Comparison of ENCODE assay signal across 16 cellular contexts in the genomic region with DNA sequence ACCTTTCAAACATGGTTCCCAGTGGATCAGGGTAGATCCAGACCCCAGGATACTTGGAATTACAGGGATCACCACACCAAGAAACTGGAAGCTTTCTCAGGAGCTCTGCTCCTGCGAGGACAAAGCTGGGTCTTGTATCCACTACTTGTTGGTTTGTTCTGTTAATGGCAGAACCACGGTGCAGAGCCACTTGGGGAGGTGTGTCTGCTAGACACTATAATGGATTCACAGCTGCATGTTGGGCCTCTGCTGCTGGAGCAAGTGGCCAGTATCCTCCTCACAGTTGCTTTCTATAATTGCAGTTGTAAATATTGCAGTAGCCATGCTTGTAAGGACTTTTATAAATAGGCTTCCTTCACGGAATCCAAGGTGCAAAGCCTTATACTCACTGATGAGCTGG.
"Had no signal": no experiment of that assay in that cellular context is flagged by ENCODE, and none has a peak within 500 bp of the region (broad histone marks: within the 10 kb centered on the region; RNA-seq: fewer than 3 reads in every experiment).

No MANE protein-coding gene starts in this region.

- DNase-seq: activated CD4-positive, alpha-beta T cell treated with anti-CD3 and anti-CD28 coated beads, Interleukin-2, amount 10 ng/mL, durations not matched to agents 24 days and 14 days; activated CD4-positive, CD25-positive, alpha-beta regulatory T cell; activated gamma-delta T cell; body of pancreas; central memory CD4-positive, alpha-beta T cell; colonic mucosa; esophagus squamous epithelium; glutamatergic neuron; lower lobe of right lung; stimulated activated CD4-positive, alpha-beta T cell treated with anti-CD3 and anti-CD28 coated beads, Interleukin-2, amount 100 ng/mL, for 48 hours; stimulated activated naive B cell treated with anti-CD40 and anti-IgM and Interleukin-4, amounts not matched to agents 10 μg/mL and 1 μg/mL and 100 μg/mL, for 72 hours had no signal

- H3K4me3 ChIP-seq: body of pancreas, colonic mucosa, esophagus squamous epithelium, lower lobe of right lung, neural progenitor cell, pancreas, tibial nerve had no signal

- H3K9me3 Mint-ChIP-seq: activated CD4-positive, alpha-beta T cell treated with anti-CD3 and anti-CD28 coated beads, Interleukin-2, amount 10 ng/mL, durations not matched to agents 24 days and 14 days; activated naive CD4-positive, alpha-beta T cell treated with anti-CD3 and anti-CD28 coated beads, Interleukin-2, amount 50 U/mL, for 72 hours; mesothelial cell of epicardium; neural progenitor cell; stimulated activated naive B cell treated with anti-CD40 and anti-IgM and Interleukin-4, amounts not matched to agents 10 μg/mL and 1 μg/mL and 100 μg/mL, for 72 hours had no signal

- H3K27me3 Mint-ChIP-seq: activated CD4-positive, alpha-beta T cell treated with anti-CD3 and anti-CD28 coated beads, Interleukin-2, amount 10 ng/mL, durations not matched to agents 24 days and 14 days; stimulated activated naive B cell treated with anti-CD40 and anti-IgM and Interleukin-4, amounts not matched to agents 10 μg/mL and 1 μg/mL and 100 μg/mL, for 72 hours had no signal

- H2AFZ ChIP-seq: neural progenitor cell had no signal

- H3K4me3 Mint-ChIP-seq: mesothelial cell of epicardium; neural progenitor cell; stimulated activated naive B cell treated with anti-CD40 and anti-IgM and Interleukin-4, amounts not matched to agents 10 μg/mL and 1 μg/mL and 100 μg/mL, for 72 hours had no signal

- H3K9me3 ChIP-seq: body of pancreas, colonic mucosa, esophagus squamous epithelium, lower lobe of right lung, pancreas, tibial nerve had no signal

- H3K27ac ChIP-seq: body of pancreas, neural progenitor cell, pancreas had no signal

- H3K27me3 ChIP-seq: body of pancreas, colonic mucosa, esophagus squamous epithelium, neural progenitor cell, pancreas, tibial nerve had no signal

- ATAC-seq: activated naive CD4-positive, alpha-beta T cell treated with anti-CD3 and anti-CD28 coated beads, Interleukin-2, amount 50 U/mL, for 72 hours; body of pancreas; lower lobe of right lung; pancreas; stimulated activated naive B cell treated with anti-CD40 and anti-IgM and Interleukin-4, amounts not matched to agents 10 μg/mL and 1 μg/mL and 100 μg/mL, for 72 hours had no signal

- H3K36me3 ChIP-seq: neural progenitor cell had no signal

- H3K27ac Mint-ChIP-seq: mesothelial cell of epicardium; neural progenitor cell; stimulated activated naive B cell treated with anti-CD40 and anti-IgM and Interleukin-4, amounts not matched to agents 10 μg/mL and 1 μg/mL and 100 μg/mL, for 72 hours had no signal
